ENCODE assay signal across 1 cellular context in the genomic region with DNA sequence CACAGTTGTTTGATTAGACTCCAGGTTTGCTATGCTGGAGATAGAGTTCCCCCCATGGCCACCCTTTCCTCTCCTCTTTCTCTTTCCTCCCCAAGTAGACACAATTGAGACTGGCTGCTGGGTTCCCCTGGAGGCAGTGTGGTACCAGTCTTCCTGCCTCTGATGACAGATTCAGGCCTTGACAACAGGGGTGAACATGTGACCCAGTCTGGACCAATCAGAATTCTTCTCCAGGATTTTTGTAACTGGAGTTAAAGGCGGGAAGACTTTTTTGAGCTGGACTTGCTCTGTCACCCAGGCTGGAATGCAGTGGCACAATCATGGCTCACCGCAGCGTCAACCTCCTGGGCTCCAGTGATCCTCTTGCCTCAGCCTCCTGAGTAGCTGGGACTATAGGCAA.
A peak's percentile ranks its signal among the peaks of the same experiment; 100 is the strongest.
TF ChIP-seq lines count a peak whose summit lies in the region.

No MANE protein-coding gene starts in this region.

TF ChIP-seq in GM12878, 131 proteins besides CTCF, POLR2A, EP300 and RAD21:
- TF ChIP-seq, protein P1, sequence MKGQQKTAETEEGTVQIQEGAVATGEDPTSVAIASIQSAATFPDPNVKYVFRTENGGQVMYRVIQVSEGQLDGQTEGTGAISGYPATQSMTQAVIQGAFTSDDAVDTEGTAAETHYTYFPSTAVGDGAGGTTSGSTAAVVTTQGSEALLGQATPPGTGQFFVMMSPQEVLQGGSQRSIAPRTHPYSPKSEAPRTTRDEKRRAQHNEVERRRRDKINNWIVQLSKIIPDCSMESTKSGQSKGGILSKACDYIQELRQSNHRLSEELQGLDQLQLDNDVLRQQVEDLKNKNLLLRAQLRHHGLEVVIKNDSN (IDR thresholded peaks at IDR 0.05; ENCODE audit: borderline replicate concordance, extremely low read length, insufficient read depth, low read depth, low read length), result peak; percentile 31
- no peak for TF ChIP-seq FOXK2 (IDR thresholded peaks at IDR 0.05)
